Comparison of ENCODE assay signal across 8 cellular contexts in the genomic region with DNA sequence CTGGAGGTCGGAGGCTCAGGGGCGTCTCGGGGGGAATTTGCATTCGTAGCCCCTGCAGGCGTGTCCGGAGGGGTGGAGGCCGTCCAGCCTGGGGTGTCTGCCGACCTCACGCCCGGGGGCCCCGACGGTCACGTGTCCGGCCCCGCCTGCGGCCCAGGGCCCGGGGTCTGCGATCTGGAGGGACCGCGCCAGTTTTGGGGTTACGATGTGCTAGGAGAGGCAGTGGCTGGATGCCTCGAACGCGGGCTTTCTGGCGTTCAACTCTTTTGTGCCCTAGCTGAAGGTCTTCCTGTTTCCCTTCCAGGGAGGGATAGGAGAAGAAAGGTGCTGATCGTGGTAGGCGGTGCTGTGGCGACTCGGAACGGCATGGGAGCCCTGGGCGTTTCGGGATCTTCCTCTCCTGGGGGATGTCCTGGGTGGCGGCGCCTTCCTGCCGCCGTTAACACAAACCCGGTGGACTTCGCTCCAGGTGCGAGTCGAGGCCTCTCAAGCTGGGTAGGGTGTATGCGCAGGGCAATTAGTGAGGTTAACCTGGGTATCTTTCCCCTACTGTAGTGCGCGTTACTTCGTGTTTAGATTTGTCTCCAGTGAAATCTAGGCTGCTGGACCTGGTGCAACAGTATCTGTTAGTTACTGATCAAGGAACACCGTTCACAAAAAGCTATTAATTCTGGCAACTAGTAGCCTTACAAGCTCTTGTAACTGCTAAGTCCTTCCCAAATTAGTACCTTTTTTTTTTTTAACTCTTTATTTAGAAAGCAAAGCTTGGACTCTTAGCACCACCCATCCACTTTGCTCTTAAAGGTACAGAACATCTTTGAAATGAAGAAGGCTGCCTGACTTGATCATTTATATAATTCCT. TPM values are rescaled to one million over a fixed set of nuclear protein-coding genes. Genes with fewer than 3 reads are reported as not detected.
DNase-seq lines count a peak whose midpoint lies in the region; ATAC-seq and TF ChIP-seq lines count a peak whose summit lies in the region.

No MANE protein-coding gene starts in this region.

- H3K4me1 ChIP-seq in A673 (ENCODE audit: insufficient read depth, low read length, poor library complexity, severe bottlenecking) = peaks cover 9% of the 10 kb centered on the region
- peaks cover 41 to 64% (median 58%) of the 10 kb centered on the region in 4 donors for H3K4me1 ChIP-seq in esophagus muscularis mucosa

- H3K27ac Mint-ChIP-seq in nephron progenitor cell = no peak overlapping the region

- H3K9me3 Mint-ChIP-seq in nephron progenitor cell = no peaks in the 10 kb centered on the region

- H3K27me3 Mint-ChIP-seq in nephron progenitor cell (ENCODE audit: low read depth, poor library complexity) = peaks cover 20% of the 10 kb centered on the region

- H3K36me3 ChIP-seq in A673 (ENCODE audit: insufficient read depth, low read length, poor library complexity, severe bottlenecking) = no peaks in the 10 kb centered on the region
- H3K36me3 ChIP-seq in esophagus muscularis mucosa = no peaks in the 10 kb centered on the region

- TF ChIP-seq CTCF in A673 (conservative IDR thresholded peaks at IDR 0.05; ENCODE audit: low read depth, low read length) = no peak
- TF ChIP-seq CTCF in GM12875 (IDR thresholded peaks at IDR 0.05; ENCODE audit: borderline replicate concordance, insufficient read depth, low read depth, low read length) = no peak
- no peak for TF ChIP-seq CTCF in esophagus muscularis mucosa (IDR thresholded peaks at IDR 0.05)
- no peak for TF ChIP-seq CTCF in nephron progenitor cell (IDR thresholded peaks at IDR 0.05)

- intact Hi-C loops in A673 (cut with micrococcal nuclease; ENCODE audit: unreplicated experiment) = no loop called here
- intact Hi-C loops in esophagus muscularis mucosa (cut with DNase I) = no loop called here

- ATAC-seq in HG03442 (IDR thresholded peaks at IDR 0.05; ENCODE audit: unreplicated experiment) = no peak

- H3K4me1 Mint-ChIP-seq in nephron progenitor cell = peaks cover 77% of the 10 kb centered on the region

- H3K4me3 Mint-ChIP-seq in nephron progenitor cell = peak overlapping the region; percentile 84

- DNase-seq in A673 (ENCODE audit: low spot score) (peak; percentile 40), NCI-H146 treated with DMSO at 0.1 percent for 48 hours (lab: John Stamatoyannopoulos, UW; ENCODE audit: unreplicated experiment) (peak; percentile 34), esophagus muscularis mucosa (ENCODE audit: extremely low spot score) (no peak), nephron progenitor cell (peak; percentile 36), D341Med (ENCODE audit: low spot score) (no peak)
- DNase-seq in activated CD8-positive, alpha-beta memory T cell treated with anti-CD3 and anti-CD28 coated beads for 24 hours = peak; percentile 68

- peak overlapping the region; percentile 56 for H3K4me3 ChIP-seq in A673 (ENCODE audit: low read depth, low read length, poor library complexity, severe bottlenecking)
- H3K4me3 ChIP-seq in GM12875 (ENCODE audit: low read depth, low read length) = peak overlapping the region; percentile 82
- H3K4me3 ChIP-seq in esophagus muscularis mucosa = peak overlapping the region; percentile 74 to 94 (median 86)

- no peak for TF ChIP-seq EP300 in esophagus muscularis mucosa (IDR thresholded peaks at IDR 0.05)

- H3K27ac ChIP-seq in A673 (ENCODE audit: low read depth, low read length, poor library complexity, severe bottlenecking) = peak overlapping the region; percentile 80
- peak overlapping the region; percentile 93 to 98 (median 96) for H3K27ac ChIP-seq in esophagus muscularis mucosa (replicated peaks in 1 of 4)

- CTCF ChIA-PET in A673 (lab: Charles Lee) = interaction anchor here (0.6 kb wide), 1 partner anchor 42 kb away, joined by 3 read pairs; no protein-coding TSS in a partner anchor

- no TSS peak for BruUV-seq in A673 (replicated peaks; lab: Mats Ljungman, UMichigan)

- H3K36me3 Mint-ChIP-seq in nephron progenitor cell (ENCODE audit: low read depth) = no peaks in the 10 kb centered on the region

- 4% methylated on average over 27 of the region's 45 CpGs for WGBS in esophagus muscularis mucosa

- no peaks in the 10 kb centered on the region for H3K27me3 ChIP-seq in A673 (replicated peaks; ENCODE audit: insufficient read depth, low read depth, low read length, poor library complexity)
- no peaks in the 10 kb centered on the region for H3K27me3 ChIP-seq in esophagus muscularis mucosa

- H3K9me3 ChIP-seq in A673 (ENCODE audit: low read depth, low read length, poor library complexity, severe bottlenecking) (no peaks in the 10 kb centered on the region), esophagus muscularis mucosa (no peaks in the 10 kb centered on the region)

- no peak for TF ChIP-seq POLR2A in esophagus muscularis mucosa (IDR thresholded peaks at IDR 0.05; ENCODE audit: low read depth)

- POLR2A ChIA-PET in A673 (lab: Charles Lee; ENCODE audit: low non-redundant PET) = interaction anchor here (0.6 kb wide), 1 partner anchor 428 kb away, joined by 18 read pairs; no protein-coding TSS in a partner anchor

RNA-seq across cellular contexts. Expression of a gene that starts 1.3 kb away (rescaled TPM):
- total RNA-seq in A673 (2021) (38.8 and 43.4 TPM in 2 replicates), esophagus muscularis mucosa (100 to 1,000 TPM in 2 of 4 donors, 10 to 100 TPM in 2; 82.7 to 110 (median 104) TPM)

Comparison
In these comparisons a context has a peak if more than half of its experiments do, and no peak if none do; other contexts are left out.
1. DNase-seq: peak in A673 (single experiment), NCI-H146 treated with DMSO at 0.1 percent for 48 hours (single experiment), activated CD8-positive, alpha-beta memory T cell treated with anti-CD3 and anti-CD28 coated beads for 24 hours (single experiment) and nephron progenitor cell (single experiment); none in esophagus muscularis mucosa (single experiment) and D341Med (single experiment).
2. Peak in every context shown above with its lines, with median percentiles within 50 percentile points of each other: H3K4me3 ChIP-seq.